Comparison of ENCODE assay signal across 23 cellular contexts in genomic region chr13:20689291-20689690, GRCh38.
"Had no signal": no experiment of that assay in that cellular context is flagged by ENCODE, and none has a peak within 500 bp of the region (broad histone marks: within the 10 kb centered on the region; RNA-seq: fewer than 3 reads in every experiment).

No MANE protein-coding gene starts in this region.

- H3K27ac ChIP-seq: colonic mucosa, epithelial cell of prostate, esophagus squamous epithelium, gastroesophageal sphincter, heart right ventricle, left lung, lower lobe of right lung had no signal

- H3K27me3 ChIP-seq: colonic mucosa, esophagus squamous epithelium, gastroesophageal sphincter, heart right ventricle, left lung had no signal

- H3K4me1 ChIP-seq: colonic mucosa, esophagus squamous epithelium, gastroesophageal sphincter, heart right ventricle, left lung, lower lobe of right lung had no signal

- ATAC-seq: effector memory CD8-positive, alpha-beta T cell; esophagus mucosa; gastroesophageal sphincter; heart right ventricle; left cardiac atrium; left lung; left ventricle myocardium superior; lower lobe of right lung; mucosa of descending colon; naive thymus-derived CD8-positive, alpha-beta T cell had no signal

- DNase-seq: colonic mucosa; cortex of kidney; effector CD8-positive, alpha-beta T cell; effector memory CD8-positive, alpha-beta T cell; endodermal cell; erythroblast; esophagus squamous epithelium; foreskin fibroblast; glutamatergic neuron; head of caudate nucleus; heart right ventricle; hippocampal formation; left cardiac atrium; left lung; left ventricle myocardium superior; lower lobe of right lung; mesenchymal stem cell; mucosa of descending colon; naive B cell; naive thymus-derived CD8-positive, alpha-beta T cell had no signal
